In the genomic region with DNA sequence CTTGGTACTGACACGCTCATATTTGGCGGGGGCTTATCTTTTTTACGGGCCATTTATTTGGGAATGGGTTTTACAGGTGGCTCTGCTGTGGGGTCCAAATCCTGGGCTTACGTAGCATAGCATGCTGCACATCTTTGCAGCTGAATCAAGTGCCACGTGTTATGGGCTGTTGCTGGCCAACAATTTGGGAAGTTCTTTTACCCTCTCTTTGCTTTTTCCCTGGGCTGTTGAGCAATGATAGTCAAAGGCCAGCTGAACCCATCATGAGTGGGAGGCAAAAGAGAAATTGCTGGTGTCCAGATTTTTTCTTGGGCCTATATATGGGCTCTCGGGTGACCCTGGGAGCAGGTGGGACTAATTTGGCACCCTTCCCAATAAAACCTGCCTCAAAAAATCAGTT, we compare ENCODE assay signal across 1 cellular context.
TF ChIP-seq lines count a peak whose summit lies in the region.

No MANE protein-coding gene starts in this region.

TF ChIP-seq in GM23338, 12 proteins besides CTCF, POLR2A, EP300 and RAD21 (continued from another document):
- TF ChIP-seq, protein P1, sequence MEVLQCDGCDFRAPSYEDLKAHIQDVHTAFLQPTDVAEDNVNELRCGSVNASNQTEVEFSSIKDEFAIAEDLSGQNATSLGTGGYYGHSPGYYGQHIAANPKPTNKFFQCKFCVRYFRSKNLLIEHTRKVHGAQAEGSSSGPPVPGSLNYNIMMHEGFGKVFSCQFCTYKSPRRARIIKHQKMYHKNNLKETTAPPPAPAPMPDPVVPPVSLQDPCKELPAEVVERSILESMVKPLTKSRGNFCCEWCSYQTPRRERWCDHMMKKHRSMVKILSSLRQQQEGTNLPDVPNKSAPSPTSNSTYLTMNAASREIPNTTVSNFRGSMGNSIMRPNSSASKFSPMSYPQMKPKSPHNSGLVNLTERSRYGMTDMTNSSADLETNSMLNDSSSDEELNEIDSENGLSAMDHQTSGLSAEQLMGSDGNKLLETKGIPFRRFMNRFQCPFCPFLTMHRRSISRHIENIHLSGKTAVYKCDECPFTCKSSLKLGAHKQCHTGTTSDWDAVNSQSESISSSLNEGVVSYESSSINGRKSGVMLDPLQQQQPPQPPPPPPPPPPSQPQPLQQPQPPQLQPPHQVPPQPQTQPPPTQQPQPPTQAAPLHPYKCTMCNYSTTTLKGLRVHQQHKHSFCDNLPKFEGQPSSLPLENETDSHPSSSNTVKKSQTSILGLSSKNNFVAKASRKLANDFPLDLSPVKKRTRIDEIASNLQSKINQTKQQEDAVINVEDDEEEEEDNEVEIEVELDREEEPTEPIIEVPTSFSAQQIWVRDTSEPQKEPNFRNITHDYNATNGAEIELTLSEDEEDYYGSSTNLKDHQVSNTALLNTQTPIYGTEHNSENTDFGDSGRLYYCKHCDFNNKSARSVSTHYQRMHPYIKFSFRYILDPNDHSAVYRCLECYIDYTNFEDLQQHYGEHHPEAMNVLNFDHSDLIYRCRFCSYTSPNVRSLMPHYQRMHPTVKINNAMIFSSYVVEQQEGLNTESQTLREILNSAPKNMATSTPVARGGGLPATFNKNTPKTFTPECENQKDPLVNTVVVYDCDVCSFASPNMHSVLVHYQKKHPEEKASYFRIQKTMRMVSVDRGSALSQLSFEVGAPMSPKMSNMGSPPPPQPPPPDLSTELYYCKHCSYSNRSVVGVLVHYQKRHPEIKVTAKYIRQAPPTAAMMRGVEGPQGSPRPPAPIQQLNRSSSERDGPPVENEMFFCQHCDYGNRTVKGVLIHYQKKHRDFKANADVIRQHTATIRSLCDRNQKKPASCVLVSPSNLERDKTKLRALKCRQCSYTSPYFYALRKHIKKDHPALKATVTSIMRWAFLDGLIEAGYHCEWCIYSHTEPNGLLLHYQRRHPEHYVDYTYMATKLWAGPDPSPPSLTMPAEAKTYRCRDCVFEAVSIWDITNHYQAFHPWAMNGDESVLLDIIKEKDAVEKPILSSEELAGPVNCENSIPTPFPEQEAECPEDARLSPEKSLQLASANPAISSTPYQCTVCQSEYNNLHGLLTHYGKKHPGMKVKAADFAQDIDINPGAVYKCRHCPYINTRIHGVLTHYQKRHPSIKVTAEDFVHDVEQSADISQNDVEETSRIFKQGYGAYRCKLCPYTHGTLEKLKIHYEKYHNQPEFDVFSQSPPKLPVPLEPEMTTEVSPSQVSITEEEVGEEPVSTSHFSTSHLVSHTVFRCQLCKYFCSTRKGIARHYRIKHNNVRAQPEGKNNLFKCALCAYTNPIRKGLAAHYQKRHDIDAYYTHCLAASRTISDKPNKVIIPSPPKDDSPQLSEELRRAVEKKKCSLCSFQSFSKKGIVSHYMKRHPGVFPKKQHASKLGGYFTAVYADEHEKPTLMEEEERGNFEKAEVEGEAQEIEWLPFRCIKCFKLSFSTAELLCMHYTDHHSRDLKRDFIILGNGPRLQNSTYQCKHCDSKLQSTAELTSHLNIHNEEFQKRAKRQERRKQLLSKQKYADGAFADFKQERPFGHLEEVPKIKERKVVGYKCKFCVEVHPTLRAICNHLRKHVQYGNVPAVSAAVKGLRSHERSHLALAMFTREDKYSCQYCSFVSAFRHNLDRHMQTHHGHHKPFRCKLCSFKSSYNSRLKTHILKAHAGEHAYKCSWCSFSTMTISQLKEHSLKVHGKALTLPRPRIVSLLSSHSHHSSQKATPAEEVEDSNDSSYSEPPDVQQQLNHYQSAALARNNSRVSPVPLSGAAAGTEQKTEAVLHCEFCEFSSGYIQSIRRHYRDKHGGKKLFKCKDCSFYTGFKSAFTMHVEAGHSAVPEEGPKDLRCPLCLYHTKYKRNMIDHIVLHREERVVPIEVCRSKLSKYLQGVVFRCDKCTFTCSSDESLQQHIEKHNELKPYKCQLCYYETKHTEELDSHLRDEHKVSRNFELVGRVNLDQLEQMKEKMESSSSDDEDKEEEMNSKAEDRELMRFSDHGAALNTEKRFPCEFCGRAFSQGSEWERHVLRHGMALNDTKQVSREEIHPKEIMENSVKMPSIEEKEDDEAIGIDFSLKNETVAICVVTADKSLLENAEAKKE (CRISPR knock-in tag; IDR thresholded peaks at IDR 0.05): no peak
- TF ChIP-seq NANOG (IDR thresholded peaks at IDR 0.05; ENCODE audit: borderline replicate concordance) (no peak), STAT1 (IDR thresholded peaks at IDR 0.05; ENCODE audit: unreplicated experiment) (no peak), EZH2phosphoT487 (IDR thresholded peaks at IDR 0.05; ENCODE audit: unreplicated experiment) (no peak), JUNB (IDR thresholded peaks at IDR 0.05; ENCODE audit: unreplicated experiment) (no peak), POLR2AphosphoS5 (IDR thresholded peaks at IDR 0.05; ENCODE audit: low read depth) (no peak), ETS1 (IDR thresholded peaks at IDR 0.05) (no peak), ZNF331 (CRISPR knock-in tag; IDR thresholded peaks at IDR 0.05; ENCODE audit: low read depth) (no peak), ZNF114 (CRISPR knock-in tag; IDR thresholded peaks at IDR 0.05) (no peak), EZH2 (IDR thresholded peaks at IDR 0.05; ENCODE audit: low read depth, unreplicated experiment) (no peak), REST (IDR thresholded peaks at IDR 0.05; ENCODE audit: unreplicated experiment) (no peak)
TF ChIP-seq in GM23338: peak in this region for 0.
